In the genomic region with DNA sequence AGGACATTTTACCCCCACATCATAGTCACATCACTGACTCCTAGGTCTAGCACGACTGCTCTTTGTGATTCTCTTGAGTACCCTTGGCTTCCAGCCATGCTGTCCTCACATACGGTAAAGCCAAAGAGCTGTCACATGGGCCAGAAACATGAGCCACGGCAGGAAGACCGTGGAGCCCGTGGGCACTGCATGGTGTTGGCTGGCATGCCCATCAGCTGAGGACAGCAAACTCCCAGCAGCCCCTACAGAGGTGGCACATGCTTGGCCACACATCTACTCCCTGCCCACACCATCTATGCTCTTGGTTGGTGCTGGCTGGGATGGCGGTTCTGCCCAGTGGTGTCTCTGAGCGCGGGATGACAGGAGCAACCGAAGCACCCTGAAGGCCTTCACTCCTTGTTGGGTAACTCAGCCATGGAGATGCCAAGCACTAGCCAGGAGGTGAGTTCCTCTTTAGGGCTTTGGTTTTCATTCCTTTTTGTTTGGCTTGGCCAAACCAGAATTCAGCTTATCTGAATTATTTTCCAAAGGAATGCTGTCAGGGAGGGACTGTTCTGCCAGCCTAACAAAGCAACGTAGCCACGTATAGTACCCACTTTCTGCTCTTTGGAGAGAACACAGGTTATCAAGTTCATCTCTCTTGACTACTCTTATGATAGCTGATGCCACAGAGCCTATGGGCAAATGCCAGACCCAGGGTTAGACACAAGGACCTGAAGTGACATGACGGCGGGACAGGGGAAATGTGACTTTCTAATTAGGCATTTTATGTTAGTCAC, we compare ENCODE assay signal across 12 cellular contexts. TPM values are rescaled to one million over a fixed set of nuclear protein-coding genes. Genes with fewer than 3 reads are reported as not detected.
DNase-seq lines count a peak whose midpoint lies in the region; FAIRE-seq and TF ChIP-seq lines count a peak whose summit lies in the region.
"Had no signal": no experiment of that assay in that cellular context is flagged by ENCODE, and none has a peak within 500 bp of the region (broad histone marks: within the 10 kb centered on the region; RNA-seq: fewer than 3 reads in every experiment).

No MANE protein-coding gene starts in this region.

- H4K20me1 ChIP-seq in fibroblast of lung (ENCODE audit: control insufficient read depth, extremely low read depth, insufficient read depth, low read length) (no peaks in the 10 kb centered on the region), neural progenitor cell (ENCODE audit: low read depth) (peaks cover 19% of the 10 kb centered on the region)

- TF ChIP-seq CTCF in fibroblast of lung (conservative IDR thresholded peaks at IDR 0.05 in 1 of 2, IDR thresholded peaks at IDR 0.05 in 1 of 2; ENCODE audit: low read depth in 1 of 2, low read length in 2 of 2), result no peak
- TF ChIP-seq CTCF in neural progenitor cell (IDR thresholded peaks at IDR 0.05), result no peak

- peaks cover 43% of the 10 kb centered on the region for H3K36me3 ChIP-seq in fibroblast of lung (ENCODE audit: control insufficient read depth, insufficient read depth, low read length)
- no peaks in the 10 kb centered on the region for H3K36me3 ChIP-seq in neural progenitor cell

- H3K4me2 ChIP-seq in fibroblast of lung (ENCODE audit: extremely low read depth, insufficient read depth, low read length) (no peak overlapping the region), neural progenitor cell (no peak overlapping the region)

- H3K4me3 Mint-ChIP-seq in neural progenitor cell, result peak overlapping the region; percentile 66
- H3K4me3 Mint-ChIP-seq: stimulated activated memory B cell treated with anti-CD40 and anti-IgM and Interleukin-4, amounts not matched to agents 10 μg/mL and 1 μg/mL and 100 μg/mL, for 72 hours had no signal

- peaks cover 17% of the 10 kb centered on the region for H3F3A ChIP-seq in neural progenitor cell (ENCODE audit: low read depth)

- no peak overlapping the region for H3K9ac ChIP-seq in fibroblast of lung (ENCODE audit: insufficient read depth, low read length)
- no peak overlapping the region for H3K9ac ChIP-seq in neural progenitor cell

- DNase-seq in EH (ENCODE audit: low read depth), result peak; percentile 20
- DNase-seq in NCI-H226, result peak; percentile 56
- DNase-seq in fibroblast of lung (ENCODE audit: low read depth in 2 of 2), result peak in 1 of 2 donors; percentile 64
- no peak for DNase-seq in neural progenitor cell (ENCODE audit: low spot score)
- DNase-seq in stimulated activated naive CD4-positive, alpha-beta T cell treated with Interleukin-2 at 50 U/mL for 16 hours (lab: John Stamatoyannopoulos, UW), result no peak
- no peak for DNase-seq in NCI-H146 treated with DMSO at 0.1 percent for 48 hours (lab: John Stamatoyannopoulos, UW; ENCODE audit: unreplicated experiment)
- no peak for DNase-seq in H54 (ENCODE audit: insufficient read length, low spot score)
- no peak for DNase-seq in stimulated activated naive CD4-positive, alpha-beta T cell (lab: John Stamatoyannopoulos, UW)
- DNase-seq: foreskin fibroblast; NCI-H2171 treated with DMSO at 0.1 percent for 48 hours; stimulated activated CD4-positive, alpha-beta T cell treated with anti-CD3 and anti-CD28 coated beads, Interleukin-12 subunit alpha, Interleukin-12 subunit beta, amount 100 ng/mL, for 4 hours had no signal

- TF ChIP-seq POLR2A in H54 (IDR thresholded peaks at IDR 0.05; ENCODE audit: low read depth, low read length), result no peak

- no peaks in the 10 kb centered on the region for H3K9me3 Mint-ChIP-seq in neural progenitor cell
- H3K9me3 Mint-ChIP-seq: stimulated activated memory B cell treated with anti-CD40 and anti-IgM and Interleukin-4, amounts not matched to agents 10 μg/mL and 1 μg/mL and 100 μg/mL, for 72 hours had no signal

- no peak for FAIRE-seq in H54 (lab: Jason Lieb, UNC)

- H3K27me3 ChIP-seq in fibroblast of lung (ENCODE audit: control insufficient read depth, insufficient read depth, low read length) (no peaks in the 10 kb centered on the region), neural progenitor cell (no peaks in the 10 kb centered on the region)

- H3K27ac ChIP-seq in fibroblast of lung (ENCODE audit: insufficient read depth, low read length), result peak overlapping the region; percentile 47
- H3K27ac ChIP-seq in neural progenitor cell, result no peak overlapping the region

- H3K4me3 ChIP-seq in fibroblast of lung (replicated peaks in 1 of 4; ENCODE audit: control extremely low read depth in 1 of 4, insufficient read depth in 1 of 4, low read depth in 3 of 4, low read length in 4 of 4) (no peak overlapping the region), neural progenitor cell (no peak overlapping the region)

- H3K27ac Mint-ChIP-seq in neural progenitor cell, result no peak overlapping the region
- H3K27ac Mint-ChIP-seq: stimulated activated memory B cell treated with anti-CD40 and anti-IgM and Interleukin-4, amounts not matched to agents 10 μg/mL and 1 μg/mL and 100 μg/mL, for 72 hours had no signal

- H3K9me3 ChIP-seq in fibroblast of lung (ENCODE audit: control insufficient read depth, insufficient read depth, low read depth, low read length), result no peaks in the 10 kb centered on the region
- no peaks in the 10 kb centered on the region for H3K9me3 ChIP-seq in neural progenitor cell (ENCODE audit: low read depth)

- no peaks in the 10 kb centered on the region for H3K27me3 Mint-ChIP-seq in neural progenitor cell (ENCODE audit: insufficient read depth, low read depth)
- H3K27me3 Mint-ChIP-seq: stimulated activated memory B cell treated with anti-CD40 and anti-IgM and Interleukin-4, amounts not matched to agents 10 μg/mL and 1 μg/mL and 100 μg/mL, for 72 hours had no signal

- peaks cover 10% of the 10 kb centered on the region for H3K4me1 Mint-ChIP-seq in neural progenitor cell
- H3K4me1 Mint-ChIP-seq: stimulated activated memory B cell treated with anti-CD40 and anti-IgM and Interleukin-4, amounts not matched to agents 10 μg/mL and 1 μg/mL and 100 μg/mL, for 72 hours had no signal

- H2AFZ ChIP-seq in fibroblast of lung (ENCODE audit: low read length), result no peak overlapping the region
- H2AFZ ChIP-seq in neural progenitor cell (replicated peaks), result no peak overlapping the region

- peaks cover 11% of the 10 kb centered on the region for H3K36me3 Mint-ChIP-seq in neural progenitor cell

- H3K79me2 ChIP-seq in fibroblast of lung (ENCODE audit: control insufficient read depth, insufficient read depth, low read length) (no peaks in the 10 kb centered on the region), neural progenitor cell (ENCODE audit: low read depth) (no peaks in the 10 kb centered on the region)

- H3K4me1 ChIP-seq in fibroblast of lung (ENCODE audit: control insufficient read depth, extremely low read depth, insufficient read depth, low read length) (peaks cover 17% of the 10 kb centered on the region), neural progenitor cell (peaks cover 4% of the 10 kb centered on the region)

RNA-seq across cellular contexts. Expression of gene TNFAIP1, which starts 10.0 kb away (rescaled TPM):
- total RNA-seq in fibroblast of lung (19.8 and 23.0 TPM in 2 replicates), neural progenitor cell (ENCODE audit: low replicate concordance) (13.7 and 18.6 TPM in 2 replicates)
- polyA plus RNA-seq in fibroblast of lung, result 40.1 and 40.7 TPM in 2 replicates
- 28.0 and 28.2 TPM in 2 replicates for polyA plus RNA-seq in fibroblast of lung (2012)
- polyA minus RNA-seq in fibroblast of lung (ENCODE audit: low replicate concordance), result 87.6 and 135 TPM in 2 replicates

RNA-seq across cellular contexts. Expression of gene IFT20, which starts 10.3 kb away (rescaled TPM):
- total RNA-seq in fibroblast of lung, result 53.7 and 55.7 TPM in 2 replicates
- 26.5 and 51.4 TPM in 2 replicates for polyA plus RNA-seq in fibroblast of lung
- polyA plus RNA-seq in fibroblast of lung (2012), result 25.4 and 38.9 TPM in 2 replicates
- polyA minus RNA-seq in fibroblast of lung (ENCODE audit: low replicate concordance), result 8.3 and 18.4 TPM in 2 replicates
- total RNA-seq in neural progenitor cell (ENCODE audit: low replicate concordance), result 25.7 and 68.2 TPM in 2 replicates

RNA-seq across cellular contexts. Expression of gene POLDIP2, which starts 11.7 kb away (rescaled TPM):
- total RNA-seq in fibroblast of lung (71.9 and 79.3 TPM in 2 replicates), neural progenitor cell (ENCODE audit: low replicate concordance) (44.6 and 65.0 TPM in 2 replicates)
- 89.2 and 111 TPM in 2 replicates for polyA plus RNA-seq in fibroblast of lung
- 90.8 and 123 TPM in 2 replicates for polyA plus RNA-seq in fibroblast of lung (2012)
- 155 and 207 TPM in 2 replicates for polyA minus RNA-seq in fibroblast of lung (ENCODE audit: low replicate concordance)

RNA-seq across cellular contexts. Expression of gene SEBOX, which starts 19.4 kb away (rescaled TPM):
- not detected in 2 replicates for total RNA-seq in fibroblast of lung
- polyA plus RNA-seq in fibroblast of lung, result not detected in 2 replicates
- polyA plus RNA-seq in fibroblast of lung (2012), result not detected in 2 replicates
- polyA minus RNA-seq in fibroblast of lung (ENCODE audit: low replicate concordance), result not detected in 2 replicates
- not detected in 2 replicates for total RNA-seq in neural progenitor cell (ENCODE audit: low replicate concordance)

RNA-seq across cellular contexts. Expression of gene VTN, which starts 24.5 kb away (rescaled TPM):
- total RNA-seq in fibroblast of lung, result 0.17 and 0.51 TPM in 2 replicates
- 0.46 and 3.5 TPM in 2 replicates for polyA plus RNA-seq in fibroblast of lung
- polyA plus RNA-seq in fibroblast of lung (2012), result 0.39 and 4.1 TPM in 2 replicates
- polyA minus RNA-seq in fibroblast of lung (ENCODE audit: low replicate concordance), result 0.59 and 12.4 TPM in 2 replicates
- 0.25 and 1.2 TPM in 2 replicates for total RNA-seq in neural progenitor cell (ENCODE audit: low replicate concordance)

Comparison
In these comparisons a context has a peak if more than half of its experiments do, and no peak if none do; other contexts are left out.
1. DNase-seq: peak in EH (single experiment) and NCI-H226 (single experiment); none in neural progenitor cell (single experiment), stimulated activated naive CD4-positive, alpha-beta T cell treated with Interleukin-2 at 50 U/mL for 16 hours (single experiment), NCI-H146 treated with DMSO at 0.1 percent for 48 hours (single experiment), H54 (single experiment) and stimulated activated naive CD4-positive, alpha-beta T cell (0 of 6).